Comparison of ENCODE assay signal across 11 cellular contexts in genomic region chr20:480044-480443, GRCh38. TPM values are rescaled to one million over a fixed set of nuclear protein-coding genes. Genes with fewer than 3 reads are reported as not detected.
A peak's percentile ranks its signal among the peaks of the same experiment; 100 is the strongest.
DNase-seq lines count a peak whose midpoint lies in the region; ATAC-seq and TF ChIP-seq lines count a peak whose summit lies in the region.
"Had no signal": no experiment of that assay in that cellular context is flagged by ENCODE, and none has a peak within 500 bp of the region (broad histone marks: within the 10 kb centered on the region; RNA-seq: fewer than 3 reads in every experiment).

No MANE protein-coding gene starts in this region.

- ATAC-seq in GM23338 (no peak), GM21529 (IDR thresholded peaks at IDR 0.05; ENCODE audit: unreplicated experiment) (no peak)
- ATAC-seq: GM12878 had no signal

- no peak for DNase-seq in GM23338 (ENCODE audit: low spot score)
- no peak for DNase-seq in endothelial cell (ENCODE audit: low spot score)
- DNase-seq in substantia nigra (lab: John Stamatoyannopoulos, UW): no peak
- DNase-seq: AML-193, GM23248, H7 had no signal

- H3K36me3 Mint-ChIP-seq in GM23338 (ENCODE audit: low read depth) (peaks cover 64% of the 10 kb centered on the region), endothelial cell (ENCODE audit: low read depth, unreplicated experiment) (peaks cover 37% of the 10 kb centered on the region)

- peaks cover 19% of the 10 kb centered on the region for H3F3A ChIP-seq in GM23338 (replicated peaks; ENCODE audit: low read depth)

- H3K27ac Mint-ChIP-seq in GM23338 (no peak overlapping the region), endothelial cell (ENCODE audit: unreplicated experiment) (peak overlapping the region; percentile 34)

- H3K9me3 ChIP-seq in skeletal muscle satellite cell (replicated peaks; ENCODE audit: low read length): no peaks in the 10 kb centered on the region
- H3K9me3 ChIP-seq: BLaER1 had no signal

- peaks cover 25% of the 10 kb centered on the region for H3K4me1 ChIP-seq in ACC112 (ENCODE audit: control insufficient read depth, insufficient read depth, low read length, unreplicated experiment)
- H3K4me1 ChIP-seq in GM23338 (ENCODE audit: insufficient read depth): no peaks in the 10 kb centered on the region
- peaks cover 32% of the 10 kb centered on the region for H3K4me1 ChIP-seq in skeletal muscle satellite cell (ENCODE audit: control insufficient read depth, insufficient read depth, low read length)
- H3K4me1 ChIP-seq: BLaER1 had no signal

- H3K4me3 ChIP-seq in ACC112 (ENCODE audit: low read depth, low read length) (no peak overlapping the region), GM23338 (no peak overlapping the region), skeletal muscle satellite cell (ENCODE audit: low read length) (no peak overlapping the region)
- H3K4me3 ChIP-seq: BLaER1, GM12878, GM23248 had no signal

- H3K9me3 Mint-ChIP-seq in GM23338: no peaks in the 10 kb centered on the region
- H3K9me3 Mint-ChIP-seq in endothelial cell (ENCODE audit: unreplicated experiment): no peaks in the 10 kb centered on the region

- H3K27me3 Mint-ChIP-seq in GM23338 (ENCODE audit: insufficient read depth, low read depth, poor library complexity): peaks cover 10% of the 10 kb centered on the region
- no peaks in the 10 kb centered on the region for H3K27me3 Mint-ChIP-seq in endothelial cell (ENCODE audit: unreplicated experiment)

- no peaks in the 10 kb centered on the region for H3K4me1 Mint-ChIP-seq in GM23338
- peaks cover 28% of the 10 kb centered on the region for H3K4me1 Mint-ChIP-seq in endothelial cell (ENCODE audit: unreplicated experiment)

- H4K20me1 ChIP-seq in GM23338 (replicated peaks; ENCODE audit: insufficient read depth): peaks cover 44% of the 10 kb centered on the region

- no peak overlapping the region for H3K4me3 Mint-ChIP-seq in GM23338
- no peak overlapping the region for H3K4me3 Mint-ChIP-seq in endothelial cell (ENCODE audit: unreplicated experiment)

- no peaks in the 10 kb centered on the region for H3K79me2 ChIP-seq in ACC112 (ENCODE audit: control insufficient read depth, insufficient read depth, low read length, unreplicated experiment)
- H3K79me2 ChIP-seq in GM23338 (replicated peaks; ENCODE audit: insufficient read depth): no peaks in the 10 kb centered on the region

- H3K27ac ChIP-seq in ACC112 (ENCODE audit: low read depth, low read length): peak overlapping the region; percentile 32
- H3K27ac ChIP-seq in GM23338 (ENCODE audit: low read depth): peak overlapping the region; percentile 60; the same call in 1 of the 2 replicates
- no peak overlapping the region for H3K27ac ChIP-seq in substantia nigra (ENCODE audit: low read depth, low read length, poor library complexity, severe bottlenecking)
- H3K27ac ChIP-seq: BLaER1, GM23248 had no signal

- H3K27me3 ChIP-seq in ACC112 (ENCODE audit: insufficient read depth, low read length) (no peaks in the 10 kb centered on the region), GM23338 (ENCODE audit: insufficient read depth) (no peaks in the 10 kb centered on the region), skeletal muscle satellite cell (ENCODE audit: control insufficient read depth, insufficient read depth, low read length) (no peaks in the 10 kb centered on the region)
- H3K27me3 ChIP-seq: BLaER1 had no signal

- H2AFZ ChIP-seq in ACC112 (ENCODE audit: low read length, unreplicated experiment): no peak overlapping the region
- H2AFZ ChIP-seq in GM23338: no peak overlapping the region
- H2AFZ ChIP-seq: GM23248 had no signal

- H3K4me2 ChIP-seq in GM23338: no peak overlapping the region
- no peak overlapping the region for H3K4me2 ChIP-seq in skeletal muscle satellite cell (ENCODE audit: low read length)
- H3K4me2 ChIP-seq: BLaER1 had no signal

- no peaks in the 10 kb centered on the region for H3K9me2 ChIP-seq in GM23338 (ENCODE audit: insufficient read depth)

- TF ChIP-seq CTCF in GM23338 (conservative IDR thresholded peaks at IDR 0.05; ENCODE audit: low read depth in 2 of 2) (no peak), endothelial cell (IDR thresholded peaks at IDR 0.05; ENCODE audit: unreplicated experiment) (no peak)

- peak overlapping the region; percentile 31 for H3K9ac ChIP-seq in skeletal muscle satellite cell (ENCODE audit: low read depth, low read length)
- H3K9ac ChIP-seq: GM23248 had no signal

- H3K36me3 ChIP-seq in ACC112 (ENCODE audit: insufficient read depth, low read length) (peaks cover 9% of the 10 kb centered on the region), GM23338 (ENCODE audit: insufficient read depth) (peaks cover 43% of the 10 kb centered on the region), skeletal muscle satellite cell (ENCODE audit: insufficient read depth, low read length) (peaks cover 44% of the 10 kb centered on the region)

TF ChIP-seq in GM23338, 12 proteins besides CTCF, POLR2A, EP300 and RAD21 (continues in another document):
- TF ChIP-seq ZNF114 (CRISPR knock-in tag; IDR thresholded peaks at IDR 0.05) (no peak), EZH2phosphoT487 (IDR thresholded peaks at IDR 0.05; ENCODE audit: unreplicated experiment) (no peak), EZH2 (IDR thresholded peaks at IDR 0.05; ENCODE audit: low read depth, unreplicated experiment) (no peak), ZNF462 (CRISPR knock-in tag; IDR thresholded peaks at IDR 0.05) (no peak), JUNB (IDR thresholded peaks at IDR 0.05; ENCODE audit: unreplicated experiment) (no peak), CREB1 (CRISPR knock-in tag; IDR thresholded peaks at IDR 0.05; ENCODE audit: low read depth) (no peak), ETS1 (IDR thresholded peaks at IDR 0.05) (no peak)

RNA-seq across cellular contexts. Expression of gene TBC1D20, which starts 17.7 kb away (rescaled TPM):
- 15.0 and 15.2 TPM in 2 replicates for total RNA-seq in GM23338 (2014; rRNA removed; shearing (Covaris generic))
- polyA plus RNA-seq in GM23338 (2016; fragmentation: Nextera tagmentation; extraction: Ambion mirVana): 4.8 and 5.0 TPM in 2 replicates
- total RNA-seq in endothelial cell (ENCODE audit: unreplicated experiment): 29.9 TPM
- total RNA-seq in skeletal muscle satellite cell (2012; rRNA removed): 30.4 and 32.1 TPM in 2 replicates
